Comparison of ENCODE assay signal across 17 cellular contexts in the genomic region with DNA sequence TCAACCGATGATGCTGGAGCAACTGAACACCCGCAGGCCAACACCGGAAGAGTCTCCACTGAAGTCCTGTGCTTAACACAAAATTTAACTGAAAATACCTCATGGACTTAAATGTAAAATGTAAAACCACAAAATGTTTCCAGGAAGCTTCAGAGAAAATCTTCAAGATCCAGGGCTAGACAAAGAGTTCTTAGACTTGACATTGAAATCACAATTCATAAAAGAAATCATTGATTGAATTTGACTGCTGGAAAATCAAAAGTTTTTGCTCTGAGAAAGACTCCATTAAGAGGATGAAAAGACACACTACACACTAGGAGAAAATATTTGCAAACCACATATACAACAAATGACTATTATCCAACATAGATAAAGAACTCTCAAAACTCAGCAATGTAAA.
"Had no signal": no experiment of that assay in that cellular context is flagged by ENCODE, and none has a peak within 500 bp of the region (broad histone marks: within the 10 kb centered on the region; RNA-seq: fewer than 3 reads in every experiment).

No MANE protein-coding gene starts in this region.

- DNase-seq: dermis blood vessel endothelial cell; dorsolateral prefrontal cortex; effector CD4-positive, alpha-beta T cell; effector memory CD4-positive, alpha-beta T cell; foreskin keratinocyte; gastrocnemius medialis; glutamatergic neuron; head of caudate nucleus; heart right ventricle; hippocampal formation; left cardiac atrium; left lung; left ventricle myocardium superior; lower lobe of right lung; mesenchymal stem cell; mucosa of descending colon; naive B cell had no signal

- ATAC-seq: foreskin keratinocyte, gastrocnemius medialis, heart right ventricle, left cardiac atrium, left lung, left ventricle myocardium superior, lower lobe of right lung, mucosa of descending colon had no signal
